In the genomic region with DNA sequence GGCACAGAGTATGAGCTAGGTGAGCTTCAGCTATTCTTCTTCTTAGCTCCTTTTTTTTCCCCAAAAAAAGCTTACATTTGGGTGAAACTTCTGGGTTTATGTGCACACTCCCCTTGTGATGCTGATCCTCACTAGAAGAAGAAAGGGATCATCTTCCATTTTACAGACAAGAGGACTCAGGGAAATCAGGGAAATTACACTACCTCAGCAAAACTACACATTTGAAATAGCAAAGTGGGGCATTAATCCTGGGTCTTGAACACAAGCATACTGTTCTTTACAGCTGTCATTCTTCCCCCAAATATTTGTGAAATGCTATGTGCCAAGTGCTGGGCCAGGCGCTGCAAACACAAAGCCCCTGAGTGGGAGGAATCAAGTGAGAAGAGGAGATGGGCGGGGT, we compare ENCODE assay signal across 32 cellular contexts.
"Had no signal": no experiment of that assay in that cellular context is flagged by ENCODE, and none has a peak within 500 bp of the region (broad histone marks: within the 10 kb centered on the region; RNA-seq: fewer than 3 reads in every experiment).

No MANE protein-coding gene starts in this region.

- H3K36me3 ChIP-seq: ascending aorta, cardiac muscle cell had no signal

- ATAC-seq: activated CD8-positive, alpha-beta T cell treated with anti-CD3 and anti-CD28 coated beads for 36 hours; activated naive CD8-positive, alpha-beta T cell treated with anti-CD3 and anti-CD28 coated beads, Interleukin-2, amount 50 U/mL, for 24 hours; activated T-cell treated with anti-CD3 and anti-CD28 coated beads, Interleukin-2, amount 50 U/mL, for 4 hours; activated T-cell treated with anti-CD3 and anti-CD28 coated beads, Interleukin-2, amount 50 U/mL, for 72 hours; activated T-helper 17 cell treated with anti-CD3 and anti-CD28 coated beads, Interleukin-2, amount 50 U/mL, for 72 hours had no signal

- FAIRE-seq: bronchial epithelial cell, TTC549 had no signal

- DNase-seq: activated B cell treated with CpG ODN at 0.5 μM for 24 hours; activated CD4-positive, alpha-beta memory T cell treated with anti-CD3 and anti-CD28 coated beads for 36 hours; activated CD4-positive, alpha-beta T cell treated with anti-CD3 and anti-CD28 coated beads for 4 hours; activated CD4-positive, alpha-beta T cell treated with anti-CD3 and anti-CD28 coated beads, Interleukin-2, amount 10 ng/mL, durations not matched to agents 24 days and 14 days; activated CD4-positive, alpha-beta T cell treated with anti-CD3 and anti-CD28 coated beads, Interleukin-2, amount 50 U/mL, for 1 hour; activated CD4-positive, alpha-beta T cell treated with anti-CD3 and anti-CD28 coated beads, Interleukin-2, amount 50 U/mL, for 4 hours; activated CD4-positive, CD25-positive, alpha-beta regulatory T cell treated with anti-CD3 and anti-CD28 coated beads, Interleukin-2, amount 50 U/mL, for 72 hours; activated CD8-positive, alpha-beta memory T cell treated with anti-CD3 and anti-CD28 coated beads, Interleukin-2, amount 50 U/mL, for 4 hours; activated CD8-positive, alpha-beta T cell treated with anti-CD3 and anti-CD28 coated beads for 36 hours; activated effector memory CD4-positive, alpha-beta T cell treated with anti-CD3 and anti-CD28 coated beads, Interleukin-2, amount 50 U/mL, for 16 hours; activated gamma-delta T cell treated with Interleukin-2 at 50 U/mL for 16 hours; activated naive CD4-positive, alpha-beta T cell; activated naive CD4-positive, alpha-beta T cell treated with anti-CD3 and anti-CD28 coated beads for 36 hours; activated naive CD8-positive, alpha-beta T cell treated with anti-CD3 and anti-CD28 coated beads, Interleukin-2, amount 10 ng/mL, durations not matched to agents 7 days and 5 days; activated naive CD8-positive, alpha-beta T cell treated with anti-CD3 and anti-CD28 coated beads, Interleukin-2, amount 50 U/mL, for 24 hours; activated T-cell treated with anti-CD3 and anti-CD28 coated beads for 4 hours; activated T-cell treated with anti-CD3 and anti-CD28 coated beads, Interleukin-2, amount 50 U/mL, for 1 hour; activated T-cell treated with anti-CD3 and anti-CD28 coated beads, Interleukin-2, amount 50 U/mL, for 4 hours; activated T-cell treated with anti-CD3 and anti-CD28 coated beads, Interleukin-2, amount 50 U/mL, for 72 hours; amygdala; anterior cingulate cortex; caudate nucleus; cerebellar nuclear complex; T-helper 1 cell; T-helper 2 cell; T-helper 9 cell had no signal

- H3K9me3 ChIP-seq: ascending aorta had no signal

- H3K27me3 ChIP-seq: ascending aorta, cardiac muscle cell had no signal

- H3K4me3 ChIP-seq: ascending aorta, cardiac muscle cell had no signal

- H3K27ac ChIP-seq: ascending aorta, cardiac muscle cell, VCaP had no signal
